In the genomic region with DNA sequence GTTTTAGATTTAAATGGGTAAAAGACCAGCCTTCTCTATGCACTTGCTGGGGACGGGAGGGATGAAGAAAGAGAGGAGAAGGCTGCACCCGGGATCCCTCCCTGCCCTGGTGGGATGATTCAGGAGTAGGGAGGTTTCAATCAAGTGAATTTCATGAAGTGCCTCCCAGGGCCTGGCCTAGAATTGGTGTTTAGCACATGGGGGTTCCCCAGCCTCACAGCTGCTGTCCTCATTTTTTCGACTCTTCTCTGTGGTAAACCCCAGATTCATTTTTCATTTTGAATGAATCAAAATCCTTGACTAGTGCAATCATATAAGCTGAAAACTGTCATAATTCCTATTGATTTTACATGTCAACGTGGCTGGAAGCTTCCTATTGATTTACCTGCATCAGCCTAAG, we compare ENCODE assay signal across 15 cellular contexts.
A peak's percentile ranks its signal among the peaks of the same experiment; 100 is the strongest.
DNase-seq lines count a peak whose midpoint lies in the region; ATAC-seq and TF ChIP-seq lines count a peak whose summit lies in the region.
"Had no signal": no experiment of that assay in that cellular context is flagged by ENCODE, and none has a peak within 500 bp of the region (broad histone marks: within the 10 kb centered on the region; RNA-seq: fewer than 3 reads in every experiment).

No MANE protein-coding gene starts in this region.

- dilution Hi-C loops in mammary epithelial cell (cut with HindIII; ENCODE audit: low sequenced_read_pairs), result no loop called here

- in situ Hi-C loops in mammary epithelial cell (cut with MboI; ENCODE audit: low sequenced_read_pairs in 2 of 2), result no loop called here

- intact Hi-C loops in mammary epithelial cell (cut with micrococcal nuclease), result loop anchor here (5.0 kb wide), 1 partner anchor 605 kb away; no protein-coding TSS in a partner anchor

- no peak overlapping the region for H3K9ac ChIP-seq in mammary epithelial cell (ENCODE audit: insufficient read depth, low read length)

- no peaks in the 10 kb centered on the region for H4K20me1 ChIP-seq in mammary epithelial cell (ENCODE audit: insufficient read depth, low read length)

- peaks cover 27% of the 10 kb centered on the region for H3K36me3 ChIP-seq in mammary epithelial cell (ENCODE audit: insufficient read depth, low read length)
- H3K36me3 ChIP-seq: neutrophil, uterus had no signal

- CTCF ChIA-PET in mammary epithelial cell (lab: Charles Lee; ENCODE audit: low non-redundant PET), result no interaction called here

- no peaks in the 10 kb centered on the region for H3K27me3 ChIP-seq in mammary epithelial cell (ENCODE audit: insufficient read depth, low read length)
- H3K27me3 ChIP-seq: neutrophil, uterus had no signal

- H3K4me1 ChIP-seq in mammary epithelial cell (ENCODE audit: insufficient read depth, low read length), result peaks cover 32% of the 10 kb centered on the region

- no peak overlapping the region for H3K4me3 Mint-ChIP-seq in activated naive CD4-positive, alpha-beta T cell treated with anti-CD3 and anti-CD28 coated beads, Interleukin-2, amount 50 U/mL, for 24 hours
- H3K4me3 Mint-ChIP-seq in stimulated activated effector memory CD8-positive, alpha-beta T cell treated with anti-CD3 and anti-CD28 coated beads, Interleukin-12 subunit alpha, Interleukin-12 subunit beta, amount 100 ng/mL, for 72 hours, result no peak overlapping the region
- H3K4me3 Mint-ChIP-seq: activated CD4-positive, alpha-beta T cell treated with anti-CD3 and anti-CD28 coated beads, Interleukin-2, amount 10 ng/mL, durations not matched to agents 7 days and 5 days had no signal

- DNase-seq in activated T-cell treated with anti-CD3 and anti-CD28 coated beads for 24 hours (ENCODE audit: low read depth) (peak; percentile 10), activated T-cell treated with anti-CD3 and anti-CD28 coated beads for 4 hours (no peak), NCI-H510A (lab: John Stamatoyannopoulos, UW) (no peak), mammary epithelial cell (no peak)
- DNase-seq in stimulated activated effector memory CD8-positive, alpha-beta T cell treated with anti-CD3 and anti-CD28 coated beads, Interleukin-12 subunit alpha, Interleukin-12 subunit beta, amount 100 ng/mL, for 72 hours (ENCODE audit: low spot score in 2 of 2), result peak in 1 of 2 donors; percentile 61
- DNase-seq: activated CD4-positive, alpha-beta T cell treated with anti-CD3 and anti-CD28 coated beads, Interleukin-2, amount 10 ng/mL, durations not matched to agents 7 days and 5 days; amniotic stem cell; SW 1271; uterus had no signal

- no peaks in the 10 kb centered on the region for H3K9me3 Mint-ChIP-seq in activated naive CD4-positive, alpha-beta T cell treated with anti-CD3 and anti-CD28 coated beads, Interleukin-2, amount 50 U/mL, for 24 hours
- H3K9me3 Mint-ChIP-seq in stimulated activated effector memory CD8-positive, alpha-beta T cell treated with anti-CD3 and anti-CD28 coated beads, Interleukin-12 subunit alpha, Interleukin-12 subunit beta, amount 100 ng/mL, for 72 hours, result no peaks in the 10 kb centered on the region
- H3K9me3 Mint-ChIP-seq: activated CD4-positive, alpha-beta T cell treated with anti-CD3 and anti-CD28 coated beads, Interleukin-2, amount 10 ng/mL, durations not matched to agents 7 days and 5 days had no signal

- peaks cover 39% of the 10 kb centered on the region for H3K4me1 Mint-ChIP-seq in activated naive CD4-positive, alpha-beta T cell treated with anti-CD3 and anti-CD28 coated beads, Interleukin-2, amount 50 U/mL, for 24 hours
- H3K4me1 Mint-ChIP-seq in stimulated activated effector memory CD8-positive, alpha-beta T cell treated with anti-CD3 and anti-CD28 coated beads, Interleukin-12 subunit alpha, Interleukin-12 subunit beta, amount 100 ng/mL, for 72 hours, result peaks cover 32% of the 10 kb centered on the region

- no peak overlapping the region for H2AFZ ChIP-seq in mammary epithelial cell (ENCODE audit: low read depth, low read length)

- no peak overlapping the region for H3K4me2 ChIP-seq in mammary epithelial cell (ENCODE audit: insufficient read depth, low read depth, low read length)

- no peaks in the 10 kb centered on the region for H3K79me2 ChIP-seq in mammary epithelial cell (ENCODE audit: insufficient read depth, low read length)

- 98% methylated on average over 4 of the region's 4 CpGs for WGBS in mammary epithelial cell (ENCODE audit: low coverage, missing lambda C conversion rate)

- no peak overlapping the region for H3K4me3 ChIP-seq in mammary epithelial cell (replicated peaks in 1 of 3; ENCODE audit: insufficient read depth in 1 of 3, low read depth in 2 of 3, low read length in 3 of 3)
- H3K4me3 ChIP-seq: lung, skin epidermis, uterus had no signal

- H3K36me3 Mint-ChIP-seq in activated naive CD4-positive, alpha-beta T cell treated with anti-CD3 and anti-CD28 coated beads, Interleukin-2, amount 50 U/mL, for 24 hours, result peaks cover 2% of the 10 kb centered on the region
- peaks cover 66% of the 10 kb centered on the region for H3K36me3 Mint-ChIP-seq in stimulated activated effector memory CD8-positive, alpha-beta T cell treated with anti-CD3 and anti-CD28 coated beads, Interleukin-12 subunit alpha, Interleukin-12 subunit beta, amount 100 ng/mL, for 72 hours

- H3K27ac Mint-ChIP-seq in activated naive CD4-positive, alpha-beta T cell treated with anti-CD3 and anti-CD28 coated beads, Interleukin-2, amount 50 U/mL, for 24 hours, result peak overlapping the region; percentile 30
- no peak overlapping the region for H3K27ac Mint-ChIP-seq in stimulated activated effector memory CD8-positive, alpha-beta T cell treated with anti-CD3 and anti-CD28 coated beads, Interleukin-12 subunit alpha, Interleukin-12 subunit beta, amount 100 ng/mL, for 72 hours
- H3K27ac Mint-ChIP-seq: activated CD4-positive, alpha-beta T cell treated with anti-CD3 and anti-CD28 coated beads, Interleukin-2, amount 10 ng/mL, durations not matched to agents 7 days and 5 days had no signal

- ATAC-seq in HG02884 (IDR thresholded peaks at IDR 0.05; ENCODE audit: unreplicated experiment) (peak; percentile 20), HG03159 (IDR thresholded peaks at IDR 0.05; ENCODE audit: unreplicated experiment) (no peak)
- peak; percentile 68 for ATAC-seq in stimulated activated effector memory CD8-positive, alpha-beta T cell treated with anti-CD3 and anti-CD28 coated beads, Interleukin-12 subunit alpha, Interleukin-12 subunit beta, amount 100 ng/mL, for 72 hours

- H3K27me3 Mint-ChIP-seq in activated naive CD4-positive, alpha-beta T cell treated with anti-CD3 and anti-CD28 coated beads, Interleukin-2, amount 50 U/mL, for 24 hours, result no peaks in the 10 kb centered on the region

- no TSS peak for BruUV-seq in mammary epithelial cell (replicated peaks; lab: Mats Ljungman, UMichigan)

- H3K9me3 ChIP-seq in mammary epithelial cell (replicated peaks; ENCODE audit: insufficient read depth, low read length), result no peaks in the 10 kb centered on the region
- H3K9me3 ChIP-seq: neutrophil, uterus had no signal

- H3K27ac ChIP-seq in mammary epithelial cell (ENCODE audit: insufficient read depth, low read depth, low read length), result no peak overlapping the region
- H3K27ac ChIP-seq: neutrophil, skin epidermis, uterus had no signal

- no peak for TF ChIP-seq CTCF in mammary epithelial cell (conservative IDR thresholded peaks at IDR 0.05 in 1 of 2, IDR thresholded peaks at IDR 0.05 in 1 of 2; ENCODE audit: extremely low read depth in 1 of 2, insufficient read depth in 1 of 2, low read depth in 1 of 2, low read length in 2 of 2)
